In the genomic region with DNA sequence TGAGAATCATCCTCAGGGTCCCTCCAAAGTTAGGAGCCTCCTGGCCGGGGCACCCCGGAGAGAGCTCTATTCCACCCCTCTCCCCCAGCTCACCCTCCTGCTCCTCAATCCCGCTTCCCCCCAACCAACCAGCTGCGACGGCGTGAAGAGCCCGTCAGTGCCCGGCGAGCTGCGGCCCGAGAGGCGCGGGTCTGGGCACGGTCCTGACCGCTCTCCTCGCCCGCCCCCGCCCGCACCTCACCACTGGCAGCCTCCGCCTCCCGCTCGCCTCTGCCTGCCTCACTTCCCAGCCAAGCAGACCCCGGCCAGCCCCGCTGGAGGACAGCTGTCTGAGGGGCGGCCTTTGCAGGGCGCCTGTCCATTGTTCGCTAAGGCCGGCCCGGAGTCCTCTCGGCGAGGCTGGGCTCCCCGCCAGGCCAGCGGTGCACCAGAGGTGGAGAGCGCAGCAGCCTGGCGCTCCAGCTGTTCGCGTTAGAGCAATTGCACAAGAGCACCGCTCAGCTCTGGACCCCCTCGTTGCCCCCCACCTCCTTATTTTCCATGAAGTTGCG, we compare ENCODE assay signal across 8 cellular contexts. TPM values are rescaled to one million over a fixed set of nuclear protein-coding genes. Genes with fewer than 3 reads are reported as not detected.
A peak's percentile ranks its signal among the peaks of the same experiment; 100 is the strongest.
DNase-seq lines count a peak whose midpoint lies in the region; ATAC-seq and TF ChIP-seq lines count a peak whose summit lies in the region.

No MANE protein-coding gene starts in this region.

- no peak overlapping the region for H3K27ac ChIP-seq in mesodermal cell (ENCODE audit: low read depth, low read length, severe bottlenecking)
- H3K27ac ChIP-seq in tibial nerve: peak overlapping the region in 3 of 4 donors; percentile 45 to 81 (median 73)

- peaks cover 21% of the 10 kb centered on the region for H3K4me1 ChIP-seq in mesodermal cell (ENCODE audit: control insufficient read depth, insufficient read depth, low read length, poor library complexity, severe bottlenecking)
- peaks cover 0 to 66% (median 36%) of the 10 kb centered on the region in 4 donors for H3K4me1 ChIP-seq in tibial nerve

- POLR2A ChIA-PET in T-cell (lab: Charles Lee): no interaction called here

- 0 to 2% methylated on average over 30 to 32 of the region's 40 CpGs for WGBS in mesodermal cell (ENCODE audit: insufficient coverage in 2 of 2), 2 experiments
- WGBS in tibial nerve, 2 donors: 1 to 2% methylated on average over 38 of the region's 40 CpGs

- H3K27me3 Mint-ChIP-seq in T-cell (peaks cover 28 to 49% of the 10 kb centered on the region in 2 donors), endothelial cell (ENCODE audit: unreplicated experiment) (peaks cover 18% of the 10 kb centered on the region)

- no peaks in the 10 kb centered on the region for H3K36me3 ChIP-seq in mesodermal cell (ENCODE audit: control insufficient read depth, insufficient read depth, low read length)
- no peaks in the 10 kb centered on the region for H3K36me3 ChIP-seq in tibial nerve

- H3K4me1 Mint-ChIP-seq in T-cell (peaks cover 20 to 27% (median 25%) of the 10 kb centered on the region in 3 donors), endothelial cell (ENCODE audit: unreplicated experiment) (peaks cover 31% of the 10 kb centered on the region)

- H3K36me3 Mint-ChIP-seq in T-cell (no peaks in the 10 kb centered on the region), endothelial cell (ENCODE audit: low read depth, unreplicated experiment) (peaks cover 4% of the 10 kb centered on the region)

- H3K4me3 ChIP-seq in mesodermal cell (ENCODE audit: extremely low read depth, insufficient read depth, low read length, poor library complexity, severe bottlenecking): peak overlapping the region; percentile 61
- H3K4me3 ChIP-seq in tibial nerve: peak overlapping the region; percentile 62 to 79 (median 68)

- H3K27me3 ChIP-seq in tibial nerve: peaks cover 0 to 18% of the 10 kb centered on the region in 2 donors

- H3K4me3 Mint-ChIP-seq in T-cell (peak overlapping the region; percentile 82 to 84 (median 84)), endothelial cell (ENCODE audit: unreplicated experiment) (peak overlapping the region; percentile 92)

- CTCF ChIA-PET in T-cell (lab: Charles Lee): no interaction called here

- H3K27ac Mint-ChIP-seq in T-cell (no peak overlapping the region), endothelial cell (ENCODE audit: unreplicated experiment) (no peak overlapping the region)

- TF ChIP-seq CTCF in endothelial cell (IDR thresholded peaks at IDR 0.05; ENCODE audit: unreplicated experiment): no peak
- TF ChIP-seq CTCF in tibial nerve (IDR thresholded peaks at IDR 0.05): no peak

- no peak for TF ChIP-seq POLR2A in tibial nerve (IDR thresholded peaks at IDR 0.05)

- ATAC-seq in T-cell (replicated peaks in 1 of 4): no peak

- no peaks in the 10 kb centered on the region for H3K9me3 Mint-ChIP-seq in T-cell
- no peaks in the 10 kb centered on the region for H3K9me3 Mint-ChIP-seq in endothelial cell (ENCODE audit: unreplicated experiment)

- no peaks in the 10 kb centered on the region for H3K9me3 ChIP-seq in mesodermal cell (ENCODE audit: control insufficient read depth, low read length)
- H3K9me3 ChIP-seq in tibial nerve: no peaks in the 10 kb centered on the region

- DNase-seq in activated naive CD4-positive, alpha-beta T cell treated with Interleukin-2 at 50 U/mL for 16 hours: peak; percentile 2
- no peak for DNase-seq in activated naive CD4-positive, alpha-beta T cell treated with anti-CD3 and anti-CD28 coated beads, Interleukin-2, amount 50 U/mL, for 16 hours
- DNase-seq in T-cell (peak in 4 of 34 experiments; percentile 3 to 7 (median 4)), endothelial cell (ENCODE audit: low spot score) (peak; percentile 66), tibial nerve (ENCODE audit: low spot score in 2 of 2) (peak; percentile 38 to 54), NOMO-1 (lab: John Stamatoyannopoulos, UW; ENCODE audit: unreplicated experiment in 2 of 2) (no peak), foreskin melanocyte (no peak)

- TF ChIP-seq EP300 in tibial nerve (IDR thresholded peaks at IDR 0.05): no peak

RNA-seq across cellular contexts. Expression of gene SOBP, which starts 1.2 kb away (rescaled TPM):
- under 1 TPM; 0.30 to 0.95 (median 0.46) TPM for total RNA-seq in T-cell
- total RNA-seq in endothelial cell (ENCODE audit: unreplicated experiment): 1.5 TPM
- 3.1 TPM for polyA plus RNA-seq in mesodermal cell (2013, experiment 1 of 2)
- polyA plus RNA-seq in mesodermal cell (2013, experiment 2 of 2): 4.0 TPM
- 10 to 100 TPM in 1 of 4 donors, 1 to 10 TPM in 3; 6.0 to 18.4 (median 6.7) TPM for total RNA-seq in tibial nerve

RNA-seq across cellular contexts. Expression of gene PDSS2, which starts 31.8 kb away (rescaled TPM):
- total RNA-seq in T-cell: 10 to 100 TPM; 10.8 to 13.6 (median 11.8) TPM
- 7.9 TPM for total RNA-seq in endothelial cell (ENCODE audit: unreplicated experiment)
- polyA plus RNA-seq in mesodermal cell (2013, experiment 1 of 2): 7.9 TPM
- polyA plus RNA-seq in mesodermal cell (2013, experiment 2 of 2): 10.0 TPM
- 1 to 10 TPM; 8.2 to 9.4 (median 8.6) TPM for total RNA-seq in tibial nerve

Comparison
In these comparisons a context has a peak if more than half of its experiments do, and no peak if none do; other contexts are left out.
1. DNase-seq: peak in activated naive CD4-positive, alpha-beta T cell treated with Interleukin-2 at 50 U/mL for 16 hours (single experiment), endothelial cell (single experiment) and tibial nerve (2 of 2); none in activated naive CD4-positive, alpha-beta T cell treated with anti-CD3 and anti-CD28 coated beads, Interleukin-2, amount 50 U/mL, for 16 hours (single experiment), NOMO-1 (0 of 2) and foreskin melanocyte (single experiment).